Comparison of ENCODE assay signal across 1 cellular context in the genomic region with DNA sequence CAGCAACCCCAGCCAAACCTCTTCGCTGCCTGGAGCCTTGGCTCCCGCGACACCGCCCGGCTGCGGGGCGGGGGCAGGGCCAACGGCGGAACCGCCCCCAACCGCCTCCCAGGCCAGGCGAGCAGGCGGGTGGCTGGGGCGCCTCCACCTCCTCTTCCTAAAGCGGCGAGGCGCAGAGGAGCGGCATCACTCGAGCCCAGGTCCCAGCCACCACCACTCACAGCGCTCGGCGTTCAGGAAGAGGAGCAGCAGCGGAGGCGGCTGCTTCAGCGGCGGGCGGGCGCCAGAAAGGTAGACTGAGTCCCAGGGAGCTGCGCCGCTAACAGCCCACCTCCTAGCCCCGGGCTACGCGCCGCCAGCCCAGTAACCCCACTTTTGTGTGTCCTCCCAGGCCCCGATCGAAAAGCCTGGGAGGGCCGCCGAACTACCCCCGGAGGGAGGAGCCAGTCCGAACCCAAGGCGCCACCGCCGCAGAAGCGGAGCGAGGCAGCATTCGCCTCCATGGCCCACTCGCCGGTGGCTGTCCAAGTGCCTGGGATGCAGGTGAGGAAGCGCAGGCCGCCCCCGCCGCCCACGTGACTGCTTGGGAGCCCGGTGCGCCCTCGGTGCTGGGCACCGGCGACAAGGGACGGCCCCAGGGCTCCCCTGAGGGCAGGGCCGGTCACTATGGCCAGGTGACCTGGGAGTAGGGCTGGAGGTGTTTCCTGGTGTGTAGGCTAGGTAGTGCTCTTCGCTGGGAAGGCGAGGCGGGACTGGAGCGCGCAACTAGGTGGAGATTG.
A peak's percentile ranks its signal among the peaks of the same experiment; 100 is the strongest.
TF ChIP-seq lines count a peak whose summit lies in the region.

Gene STK26, plus strand, starts transcription at position 186 of the 779 bp plus-strand sequence. Its CDS starts 316 bp downstream, at position 502.

TF ChIP-seq in HepG2, 621 proteins besides CTCF, POLR2A, EP300 and RAD21 (continued from another document and continues in another):
- no peak for TF ChIP-seq KLF12 (CRISPR knock-in tag; IDR thresholded peaks at IDR 0.05; ENCODE audit: borderline replicate concordance)
- no peak for TF ChIP-seq ZFP41 (CRISPR knock-in tag; IDR thresholded peaks at IDR 0.05; ENCODE audit: borderline replicate concordance)
- TF ChIP-seq, protein P1, sequence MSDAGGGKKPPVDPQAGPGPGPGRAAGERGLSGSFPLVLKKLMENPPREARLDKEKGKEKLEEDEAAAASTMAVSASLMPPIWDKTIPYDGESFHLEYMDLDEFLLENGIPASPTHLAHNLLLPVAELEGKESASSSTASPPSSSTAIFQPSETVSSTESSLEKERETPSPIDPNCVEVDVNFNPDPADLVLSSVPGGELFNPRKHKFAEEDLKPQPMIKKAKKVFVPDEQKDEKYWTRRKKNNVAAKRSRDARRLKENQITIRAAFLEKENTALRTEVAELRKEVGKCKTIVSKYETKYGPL (CRISPR knock-in tag; IDR thresholded peaks at IDR 0.05) = no peak
- no peak for TF ChIP-seq FOXK2 (IDR thresholded peaks at IDR 0.05)
- no peak for TF ChIP-seq MIER3 (CRISPR knock-in tag; IDR thresholded peaks at IDR 0.05; ENCODE audit: borderline replicate concordance)
- TF ChIP-seq ATAD3A (CRISPR knock-in tag; IDR thresholded peaks at IDR 0.05) = no peak
- no peak for TF ChIP-seq ZFP36 (IDR thresholded peaks at IDR 0.05; ENCODE audit: borderline replicate concordance, low read depth, low read length, partially characterized antibody)
- TF ChIP-seq, protein P2, sequence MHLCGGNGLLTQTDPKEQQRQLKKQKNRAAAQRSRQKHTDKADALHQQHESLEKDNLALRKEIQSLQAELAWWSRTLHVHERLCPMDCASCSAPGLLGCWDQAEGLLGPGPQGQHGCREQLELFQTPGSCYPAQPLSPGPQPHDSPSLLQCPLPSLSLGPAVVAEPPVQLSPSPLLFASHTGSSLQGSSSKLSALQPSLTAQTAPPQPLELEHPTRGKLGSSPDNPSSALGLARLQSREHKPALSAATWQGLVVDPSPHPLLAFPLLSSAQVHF (CRISPR knock-in tag; IDR thresholded peaks at IDR 0.05) = no peak
- no peak for TF ChIP-seq MTF2 (CRISPR knock-in tag; IDR thresholded peaks at IDR 0.05; ENCODE audit: borderline replicate concordance)
- TF ChIP-seq ADNP (CRISPR knock-in tag; IDR thresholded peaks at IDR 0.05) = no peak
- TF ChIP-seq ZBED4 (CRISPR knock-in tag; IDR thresholded peaks at IDR 0.05; ENCODE audit: borderline replicate concordance) = no peak
- peak in 1 of 2 experiments; percentile 62; a peak in 1 of 4 replicates for TF ChIP-seq KLF16 (CRISPR knock-in tag; IDR thresholded peaks at IDR 0.05)
- no peak for TF ChIP-seq MAFK (conservative IDR thresholded peaks at IDR 0.05 in 1 of 2, IDR thresholded peaks at IDR 0.05 in 1 of 2; ENCODE audit: low read length in 2 of 2)
- TF ChIP-seq AGO1 (IDR thresholded peaks at IDR 0.05; ENCODE audit: low read depth, low read length, poor library complexity, severe bottlenecking) = peak; percentile 41
- no peak for TF ChIP-seq RNF2 (conservative IDR thresholded peaks at IDR 0.05; ENCODE audit: low read depth)
- TF ChIP-seq ZFYVE20 (CRISPR knock-in tag; IDR thresholded peaks at IDR 0.05; ENCODE audit: borderline replicate concordance, low read depth) = no peak
- peak; percentile 21; the same call in 1 of the 2 replicates for TF ChIP-seq ZNF292 (CRISPR knock-in tag; IDR thresholded peaks at IDR 0.05; ENCODE audit: borderline replicate concordance, low read depth)
- no peak for TF ChIP-seq SATB2 (CRISPR knock-in tag; IDR thresholded peaks at IDR 0.05)
- no peak for TF ChIP-seq ZFP1 (CRISPR knock-in tag; IDR thresholded peaks at IDR 0.05)
- peak; percentile 42; the same call in 1 of the 2 replicates for TF ChIP-seq PHF8 (CRISPR knock-in tag; IDR thresholded peaks at IDR 0.05)
- TF ChIP-seq KLF11 (CRISPR knock-in tag; IDR thresholded peaks at IDR 0.05) = 0 out of 2 replicates have a peak, but pooled peaks have one; percentile 31
- 0 out of 2 replicates have a peak, but pooled peaks have one; percentile 41 for TF ChIP-seq ZBTB2 (CRISPR knock-in tag; IDR thresholded peaks at IDR 0.05; ENCODE audit: low read depth)
- TF ChIP-seq RBM22 (optimal IDR thresholded peaks at IDR 0.05; ENCODE audit: low read length) = no peak
- TF ChIP-seq, protein P3, sequence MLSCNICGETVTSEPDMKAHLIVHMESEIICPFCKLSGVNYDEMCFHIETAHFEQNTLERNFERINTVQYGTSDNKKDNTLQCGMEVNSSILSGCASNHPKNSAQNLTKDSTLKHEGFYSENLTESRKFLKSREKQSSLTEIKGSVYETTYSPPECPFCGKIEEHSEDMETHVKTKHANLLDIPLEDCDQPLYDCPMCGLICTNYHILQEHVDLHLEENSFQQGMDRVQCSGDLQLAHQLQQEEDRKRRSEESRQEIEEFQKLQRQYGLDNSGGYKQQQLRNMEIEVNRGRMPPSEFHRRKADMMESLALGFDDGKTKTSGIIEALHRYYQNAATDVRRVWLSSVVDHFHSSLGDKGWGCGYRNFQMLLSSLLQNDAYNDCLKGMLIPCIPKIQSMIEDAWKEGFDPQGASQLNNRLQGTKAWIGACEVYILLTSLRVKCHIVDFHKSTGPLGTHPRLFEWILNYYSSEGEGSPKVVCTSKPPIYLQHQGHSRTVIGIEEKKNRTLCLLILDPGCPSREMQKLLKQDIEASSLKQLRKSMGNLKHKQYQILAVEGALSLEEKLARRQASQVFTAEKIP (CRISPR knock-in tag; IDR thresholded peaks at IDR 0.05; ENCODE audit: borderline replicate concordance) = no peak
- no peak for TF ChIP-seq DNMT3B (CRISPR knock-in tag; conservative IDR thresholded peaks at IDR 0.05)
- no peak for TF ChIP-seq PBX2 (CRISPR knock-in tag; IDR thresholded peaks at IDR 0.05)
- no peak for TF ChIP-seq GATAD1 (CRISPR knock-in tag; IDR thresholded peaks at IDR 0.05)
- 0 out of 2 replicates have a peak, but pooled peaks have one; percentile 10 for TF ChIP-seq GATAD2A (CRISPR knock-in tag; IDR thresholded peaks at IDR 0.05)
- no peak for TF ChIP-seq FOXO4 (CRISPR knock-in tag; conservative IDR thresholded peaks at IDR 0.05)
- TF ChIP-seq MED1 (CRISPR knock-in tag; IDR thresholded peaks at IDR 0.05) = no peak
- no peak for TF ChIP-seq KDM5A (IDR thresholded peaks at IDR 0.05; ENCODE audit: borderline replicate concordance, low read length)
- peak; percentile 48 for TF ChIP-seq HNRNPLL (IDR thresholded peaks at IDR 0.05; ENCODE audit: low read depth, low read length, poor library complexity, severe bottlenecking)
- TF ChIP-seq ZNF136 (CRISPR knock-in tag; IDR thresholded peaks at IDR 0.05; ENCODE audit: low read depth) = no peak
- TF ChIP-seq FOXM1 (CRISPR knock-in tag; IDR thresholded peaks at IDR 0.05) = no peak
- TF ChIP-seq, protein P4, sequence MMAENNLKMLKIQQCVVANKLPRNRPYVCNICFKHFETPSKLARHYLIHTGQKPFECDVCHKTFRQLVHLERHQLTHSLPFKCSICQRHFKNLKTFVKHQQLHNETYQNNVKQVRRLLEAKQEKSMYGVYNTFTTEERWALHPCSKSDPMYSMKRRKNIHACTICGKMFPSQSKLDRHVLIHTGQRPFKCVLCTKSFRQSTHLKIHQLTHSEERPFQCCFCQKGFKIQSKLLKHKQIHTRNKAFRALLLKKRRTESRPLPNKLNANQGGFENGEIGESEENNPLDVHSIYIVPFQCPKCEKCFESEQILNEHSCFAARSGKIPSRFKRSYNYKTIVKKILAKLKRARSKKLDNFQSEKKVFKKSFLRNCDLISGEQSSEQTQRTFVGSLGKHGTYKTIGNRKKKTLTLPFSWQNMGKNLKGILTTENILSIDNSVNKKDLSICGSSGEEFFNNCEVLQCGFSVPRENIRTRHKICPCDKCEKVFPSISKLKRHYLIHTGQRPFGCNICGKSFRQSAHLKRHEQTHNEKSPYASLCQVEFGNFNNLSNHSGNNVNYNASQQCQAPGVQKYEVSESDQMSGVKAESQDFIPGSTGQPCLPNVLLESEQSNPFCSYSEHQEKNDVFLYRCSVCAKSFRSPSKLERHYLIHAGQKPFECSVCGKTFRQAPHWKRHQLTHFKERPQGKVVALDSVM (CRISPR knock-in tag; IDR thresholded peaks at IDR 0.05) = no peak
- no peak for TF ChIP-seq ZNF788 (CRISPR knock-in tag; IDR thresholded peaks at IDR 0.05; ENCODE audit: borderline replicate concordance)
- no peak for TF ChIP-seq NFRKB (IDR thresholded peaks at IDR 0.05)
- TF ChIP-seq TEAD3 (CRISPR knock-in tag; optimal IDR thresholded peaks at IDR 0.05; ENCODE audit: borderline replicate concordance) = no peak
- no peak for TF ChIP-seq FLYWCH1 (CRISPR knock-in tag; IDR thresholded peaks at IDR 0.05)
- TF ChIP-seq NR3C1 (CRISPR knock-in tag; IDR thresholded peaks at IDR 0.05) = no peak
- no peak for TF ChIP-seq DPF2 (CRISPR knock-in tag; IDR thresholded peaks at IDR 0.05; ENCODE audit: borderline replicate concordance, low read depth)
- TF ChIP-seq ZNF598 (CRISPR knock-in tag; IDR thresholded peaks at IDR 0.05; ENCODE audit: borderline replicate concordance) = no peak
- no peak for TF ChIP-seq HMGA1 (CRISPR knock-in tag; conservative IDR thresholded peaks at IDR 0.05)
- TF ChIP-seq ZBTB39 (CRISPR knock-in tag; IDR thresholded peaks at IDR 0.05) = no peak
